Comparison of ENCODE assay signal across 10 cellular contexts in genomic region chr9:117644133-117644532, GRCh38.
DNase-seq lines count a peak whose midpoint lies in the region; ATAC-seq and TF ChIP-seq lines count a peak whose summit lies in the region.
"Had no signal": no experiment of that assay in that cellular context is flagged by ENCODE, and none has a peak within 500 bp of the region (broad histone marks: within the 10 kb centered on the region; RNA-seq: fewer than 3 reads in every experiment).

No MANE protein-coding gene starts in this region.

- ATAC-seq in GM21367 (IDR thresholded peaks at IDR 0.05; ENCODE audit: unreplicated experiment) (peak; percentile 29), HG03460 (IDR thresholded peaks at IDR 0.05; ENCODE audit: unreplicated experiment) (peak; percentile 21), left ventricle myocardium superior (no peak)
- ATAC-seq: CD8-positive, alpha-beta T cell had no signal

- DNase-seq in CD14-positive monocyte (ENCODE audit: low spot score): no peak
- no peak for DNase-seq in GM19240 (ENCODE audit: insufficient read length, low spot score)
- no peak for DNase-seq in RWPE1 (ENCODE audit: low spot score)
- DNase-seq in left ventricle myocardium superior: no peak
- DNase-seq in putamen (ENCODE audit: low spot score): no peak

- H3K4me3 Mint-ChIP-seq in CD14-positive monocyte: peak overlapping the region in 1 of 2 donors; percentile 83
- peak overlapping the region; percentile 10 for H3K4me3 Mint-ChIP-seq in dendritic cell treated with granulocyte-macrophage colony-stimulating factor and Interleukin-4, amounts not matched to agents 40 ng/mL and 50 ng/mL, for 4 days
- H3K4me3 Mint-ChIP-seq: activated naive CD8-positive, alpha-beta T cell treated with anti-CD3 and anti-CD28 coated beads, Interleukin-2, amount 50 U/mL, for 24 hours; CD8-positive, alpha-beta T cell had no signal

- intact Hi-C loops in CD14-positive monocyte (cut with micrococcal nuclease) (loop anchor here in 1 of 2 donors (10.0 kb wide), 1 partner anchor 131 kb away; no protein-coding TSS in a partner anchor), left ventricle myocardium superior (cut with micrococcal nuclease) (no loop called here)
- intact Hi-C loops in dendritic cell treated with granulocyte-macrophage colony-stimulating factor and Interleukin-4, amounts not matched to agents 40 ng/mL and 50 ng/mL, for 4 days (cut with micrococcal nuclease): loop anchor here (1.0 to 10.0 kb wide), 5 partner anchors 138 to 1723 kb away; partner anchors contain the start of gene BRINP1

- no peak for TF ChIP-seq CTCF in CD14-positive monocyte (IDR thresholded peaks at IDR 0.05)
- TF ChIP-seq CTCF in RWPE1 (conservative IDR thresholded peaks at IDR 0.05; ENCODE audit: low read depth): no peak

- peaks cover 25 to 42% (median 32%) of the 10 kb centered on the region in 3 donors for H3K27me3 Mint-ChIP-seq in CD14-positive monocyte (ENCODE audit: low read depth in 3 of 3)
- H3K27me3 Mint-ChIP-seq in dendritic cell treated with granulocyte-macrophage colony-stimulating factor and Interleukin-4, amounts not matched to agents 40 ng/mL and 50 ng/mL, for 4 days: peaks cover 34% of the 10 kb centered on the region

- peaks cover 28% of the 10 kb centered on the region for H3K4me1 Mint-ChIP-seq in CD14-positive monocyte
- peaks cover 28% of the 10 kb centered on the region for H3K4me1 Mint-ChIP-seq in dendritic cell treated with granulocyte-macrophage colony-stimulating factor and Interleukin-4, amounts not matched to agents 40 ng/mL and 50 ng/mL, for 4 days (ENCODE audit: low read depth)

- H3K27ac ChIP-seq in RWPE1: no peak overlapping the region

- POLR2A ChIA-PET in RWPE1 (lab: Yijun Ruan, JAX; ENCODE audit: low non-redundant PET): interaction anchor here (0.6 kb wide), 1 partner anchor 884 kb away, joined by 3 read pairs; no protein-coding TSS in a partner anchor

- H3K9me3 Mint-ChIP-seq in CD14-positive monocyte: peaks cover 0 to 4% (median 0%) of the 10 kb centered on the region in 7 donors
- no peaks in the 10 kb centered on the region for H3K9me3 Mint-ChIP-seq in dendritic cell treated with granulocyte-macrophage colony-stimulating factor and Interleukin-4, amounts not matched to agents 40 ng/mL and 50 ng/mL, for 4 days
- H3K9me3 Mint-ChIP-seq: activated naive CD8-positive, alpha-beta T cell treated with anti-CD3 and anti-CD28 coated beads, Interleukin-2, amount 50 U/mL, for 24 hours; CD8-positive, alpha-beta T cell had no signal

- H3K36me3 Mint-ChIP-seq in CD14-positive monocyte: no peaks in the 10 kb centered on the region
- H3K36me3 Mint-ChIP-seq in dendritic cell treated with granulocyte-macrophage colony-stimulating factor and Interleukin-4, amounts not matched to agents 40 ng/mL and 50 ng/mL, for 4 days (ENCODE audit: low read depth): no peaks in the 10 kb centered on the region
- H3K36me3 Mint-ChIP-seq: CD8-positive, alpha-beta T cell had no signal

- peak overlapping the region in 6 of 7 donors; percentile 29 to 71 (median 54) for H3K27ac Mint-ChIP-seq in CD14-positive monocyte
- H3K27ac Mint-ChIP-seq in dendritic cell treated with granulocyte-macrophage colony-stimulating factor and Interleukin-4, amounts not matched to agents 40 ng/mL and 50 ng/mL, for 4 days: peak overlapping the region; percentile 36
- H3K27ac Mint-ChIP-seq: activated naive CD8-positive, alpha-beta T cell treated with anti-CD3 and anti-CD28 coated beads, Interleukin-2, amount 50 U/mL, for 24 hours; CD8-positive, alpha-beta T cell had no signal

- CTCF ChIA-PET in RWPE1 (lab: Yijun Ruan, JAX): interaction anchor here (0.6 to 1.0 kb wide), 7 partner anchors 11 to 1679 kb away, joined by 3 to 4 read pairs (median 3); no protein-coding TSS in a partner anchor
